2 cellular contexts compared by ENCODE assay signal in genomic region chr17:33512113-33512512, GRCh38.
TF ChIP-seq lines count a peak whose summit lies in the region.

No MANE protein-coding gene starts in this region.

TF ChIP-seq in HepG2, 621 proteins besides CTCF, POLR2A, EP300 and RAD21:
- TF ChIP-seq MEIS2 (CRISPR knock-in tag; IDR thresholded peaks at IDR 0.05): no peak
- TF ChIP-seq MAFK (conservative IDR thresholded peaks at IDR 0.05 in 1 of 2, IDR thresholded peaks at IDR 0.05 in 1 of 2; ENCODE audit: low read length in 2 of 2): peak; percentile 51 to 60
- 0 out of 2 replicates have a peak, but pooled peaks have one; percentile 28 for TF ChIP-seq MAFF (IDR thresholded peaks at IDR 0.05; ENCODE audit: low read depth, low read length)
- peak; percentile 30; the same call in 1 of the 2 replicates for TF ChIP-seq NFE2L2 (IDR thresholded peaks at IDR 0.05; ENCODE audit: low read length)

TF ChIP-seq in K562, 482 proteins besides CTCF, POLR2A, EP300 and RAD21:
- 0 out of 2 replicates have a peak, but pooled peaks have one; percentile 23 for TF ChIP-seq MAFK (IDR thresholded peaks at IDR 0.05; ENCODE audit: low read length)
- 0 out of 2 replicates have a peak, but pooled peaks have one; percentile 15 for TF ChIP-seq MAFF (IDR thresholded peaks at IDR 0.05; ENCODE audit: low read length)
- no peak for TF ChIP-seq TAF9B (IDR thresholded peaks at IDR 0.05; ENCODE audit: partially characterized antibody)
- 0 out of 2 replicates have a peak, but pooled peaks have one; percentile 37 for TF ChIP-seq BACH1 (tag; IDR thresholded peaks at IDR 0.05)
- TF ChIP-seq MAFG (tag; conservative IDR thresholded peaks at IDR 0.05): peak; percentile 79
- TF ChIP-seq MEIS2 (IDR thresholded peaks at IDR 0.05; ENCODE audit: partially characterized antibody): peak; percentile 7
- peak; percentile 79 for TF ChIP-seq ZNF316 (IDR thresholded peaks at IDR 0.05)
- TF ChIP-seq C11orf30 (IDR thresholded peaks at IDR 0.05; ENCODE audit: low read depth): peak; percentile 64
- TF ChIP-seq NFE2L1 (tag; IDR thresholded peaks at IDR 0.05; ENCODE audit: borderline replicate concordance, low read depth): peak; percentile 30; the same call in 1 of the 2 replicates
- TF ChIP-seq MLX (CRISPR knock-in tag; conservative IDR thresholded peaks at IDR 0.05): no peak
- TF ChIP-seq CBFA2T3 (IDR thresholded peaks at IDR 0.05): peak; percentile 39; the same call in 1 of the 2 replicates
